Comparison of ENCODE assay signal across 1 cellular context in genomic region chr3:14525685-14526631, GRCh38.
A peak's percentile ranks its signal among the peaks of the same experiment; 100 is the strongest.
TF ChIP-seq lines count a peak whose summit lies in the region.

No MANE protein-coding gene starts in this region.

TF ChIP-seq in H1, 55 proteins besides CTCF, POLR2A, EP300 and RAD21:
- TF ChIP-seq KDM1A (IDR thresholded peaks at IDR 0.05; ENCODE audit: borderline replicate concordance, low read length) (peak; percentile 58; the same call in 1 of the 2 replicates), RBBP5 (IDR thresholded peaks at IDR 0.05; ENCODE audit: borderline replicate concordance, low read depth, low read length) (no peak), CEBPB (IDR thresholded peaks at IDR 0.05; ENCODE audit: low read depth, low read length) (peak; percentile 92)
